ENCODE assay signal across 1 cellular context in the genomic region with DNA sequence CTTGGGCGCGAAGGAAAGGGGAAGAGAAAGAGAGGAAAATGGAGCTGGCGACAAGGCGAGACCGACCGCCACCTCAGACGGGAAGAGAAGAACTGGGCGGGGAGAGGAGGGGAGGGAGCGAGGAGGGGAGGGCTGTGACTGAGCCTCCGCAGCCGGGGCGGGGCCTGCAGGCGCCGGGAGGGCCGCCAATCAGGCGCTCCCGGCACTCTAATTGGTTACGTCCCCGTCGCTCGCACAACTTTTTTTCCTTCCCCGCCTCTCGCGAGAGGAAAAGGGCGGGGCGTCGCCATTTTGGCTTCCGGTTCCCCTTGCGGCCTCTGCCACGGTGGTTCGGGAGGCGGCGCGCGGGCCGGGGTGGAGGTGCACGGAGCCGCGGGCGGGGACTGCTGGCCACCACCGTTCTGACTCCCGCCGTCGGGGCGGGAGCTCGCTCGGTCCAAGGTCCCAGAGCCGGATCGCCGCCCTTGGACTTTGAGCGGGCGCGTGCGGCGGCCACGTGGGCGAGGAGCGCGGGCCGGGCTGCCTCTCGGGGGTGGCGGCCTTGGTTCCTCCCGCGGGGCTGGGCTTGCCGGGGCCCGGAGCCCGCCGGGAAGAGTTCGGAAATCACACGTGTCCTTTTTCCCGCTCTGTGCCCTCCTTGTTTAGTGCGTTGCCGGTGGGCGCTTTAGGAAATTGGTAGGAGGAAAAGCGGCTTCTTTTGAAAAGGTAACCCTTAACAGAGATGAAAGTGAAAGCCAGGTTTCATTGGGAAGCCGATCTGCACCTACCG.
A peak's percentile ranks its signal among the peaks of the same experiment; 100 is the strongest.
TF ChIP-seq lines count a peak whose summit lies in the region.

Gene GDI2, minus strand, starts transcription at position 94 of the 769 bp plus-strand sequence. CDS start 176 bp downstream, outside the sequence.

TF ChIP-seq in HepG2, 621 proteins besides CTCF, POLR2A, EP300 and RAD21 (continued from another document and continues in another):
- TF ChIP-seq EEA1 (CRISPR knock-in tag; IDR thresholded peaks at IDR 0.05; ENCODE audit: borderline replicate concordance), result peak; percentile 84; the same call in 1 of the 2 replicates
- peak; percentile 82 for TF ChIP-seq ZBTB7A (CRISPR knock-in tag; IDR thresholded peaks at IDR 0.05)
- peak; percentile 98 for TF ChIP-seq IRX3 (CRISPR knock-in tag; IDR thresholded peaks at IDR 0.05; ENCODE audit: borderline replicate concordance, low read depth)
- TF ChIP-seq ZSCAN20 (CRISPR knock-in tag; IDR thresholded peaks at IDR 0.05; ENCODE audit: borderline replicate concordance), result peak; percentile 84
- TF ChIP-seq TFE3 (CRISPR knock-in tag; IDR thresholded peaks at IDR 0.05), result peak; percentile 88
- no peak for TF ChIP-seq MTA3 (CRISPR knock-in tag; IDR thresholded peaks at IDR 0.05)
- 0 out of 2 replicates have a peak, but pooled peaks have one; percentile 5 for TF ChIP-seq CEBPG (CRISPR knock-in tag; IDR thresholded peaks at IDR 0.05)
- TF ChIP-seq ZUFSP (CRISPR knock-in tag; IDR thresholded peaks at IDR 0.05; ENCODE audit: borderline replicate concordance), result no peak
- no peak for TF ChIP-seq ZNF292 (CRISPR knock-in tag; IDR thresholded peaks at IDR 0.05; ENCODE audit: borderline replicate concordance, low read depth)
- TF ChIP-seq ZFP1 (CRISPR knock-in tag; IDR thresholded peaks at IDR 0.05), result no peak
- 0 out of 2 replicates have a peak, but pooled peaks have one; percentile 78 for TF ChIP-seq PLSCR1 (CRISPR knock-in tag; IDR thresholded peaks at IDR 0.05; ENCODE audit: borderline replicate concordance)
- TF ChIP-seq GMEB1 (CRISPR knock-in tag; IDR thresholded peaks at IDR 0.05; ENCODE audit: borderline replicate concordance), result peak; percentile 93
- TF ChIP-seq SNAPC4 (CRISPR knock-in tag; IDR thresholded peaks at IDR 0.05), result peak; percentile 88; the same call in 1 of the 2 replicates
- TF ChIP-seq ZNF672 (CRISPR knock-in tag; IDR thresholded peaks at IDR 0.05), result peak; percentile 69; the same call in 1 of the 2 replicates
- TF ChIP-seq, protein P1, sequence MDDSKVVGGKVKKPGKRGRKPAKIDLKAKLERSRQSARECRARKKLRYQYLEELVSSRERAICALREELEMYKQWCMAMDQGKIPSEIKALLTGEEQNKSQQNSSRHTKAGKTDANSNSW (CRISPR knock-in tag; IDR thresholded peaks at IDR 0.05; ENCODE audit: borderline replicate concordance), result 0 out of 2 replicates have a peak, but pooled peaks have one; percentile 56
- TF ChIP-seq, protein P2, sequence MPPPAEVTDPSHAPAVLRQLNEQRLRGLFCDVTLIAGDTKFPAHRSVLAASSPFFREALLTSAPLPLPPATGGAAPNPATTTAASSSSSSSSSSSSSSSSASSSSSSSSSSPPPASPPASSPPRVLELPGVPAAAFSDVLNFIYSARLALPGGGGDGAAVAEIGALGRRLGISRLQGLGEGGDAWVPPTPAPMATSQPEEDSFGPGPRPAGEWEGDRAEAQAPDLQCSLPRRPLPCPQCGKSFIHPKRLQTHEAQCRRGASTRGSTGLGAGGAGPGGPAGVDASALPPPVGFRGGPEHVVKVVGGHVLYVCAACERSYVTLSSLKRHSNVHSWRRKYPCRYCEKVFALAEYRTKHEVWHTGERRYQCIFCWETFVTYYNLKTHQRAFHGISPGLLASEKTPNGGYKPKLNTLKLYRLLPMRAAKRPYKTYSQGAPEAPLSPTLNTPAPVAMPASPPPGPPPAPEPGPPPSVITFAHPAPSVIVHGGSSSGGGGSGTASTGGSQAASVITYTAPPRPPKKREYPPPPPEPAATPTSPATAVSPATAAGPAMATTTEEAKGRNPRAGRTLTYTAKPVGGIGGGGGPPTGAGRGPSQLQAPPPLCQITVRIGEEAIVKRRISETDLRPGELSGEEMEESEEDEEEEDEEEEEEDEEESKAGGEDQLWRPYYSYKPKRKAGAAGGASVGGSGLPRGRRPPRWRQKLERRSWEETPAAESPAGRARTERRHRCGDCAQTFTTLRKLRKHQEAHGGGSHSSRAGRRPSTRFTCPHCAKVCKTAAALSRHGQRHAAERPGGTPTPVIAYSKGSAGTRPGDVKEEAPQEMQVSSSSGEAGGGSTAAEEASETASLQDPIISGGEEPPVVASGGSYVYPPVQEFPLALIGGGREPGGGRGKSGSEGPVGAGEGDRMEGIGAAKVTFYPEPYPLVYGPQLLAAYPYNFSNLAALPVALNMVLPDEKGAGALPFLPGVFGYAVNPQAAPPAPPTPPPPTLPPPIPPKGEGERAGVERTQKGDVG (CRISPR knock-in tag; IDR thresholded peaks at IDR 0.05; ENCODE audit: borderline replicate concordance), result no peak
- TF ChIP-seq ZNF879 (CRISPR knock-in tag; IDR thresholded peaks at IDR 0.05), result peak; percentile 86
- TF ChIP-seq ZNF121 (CRISPR knock-in tag; IDR thresholded peaks at IDR 0.05), result peak; percentile 66; the same call in 1 of the 2 replicates
- TF ChIP-seq ZNF296 (CRISPR knock-in tag; conservative IDR thresholded peaks at IDR 0.05), result no peak; the same call in 1 of the 2 replicates
- no peak; the same call in 1 of the 2 replicates for TF ChIP-seq ZZZ3 (CRISPR knock-in tag; IDR thresholded peaks at IDR 0.05; ENCODE audit: borderline replicate concordance)
- TF ChIP-seq BCL6 (CRISPR knock-in tag; IDR thresholded peaks at IDR 0.05), result peak; percentile 58
- TF ChIP-seq, protein P3, sequence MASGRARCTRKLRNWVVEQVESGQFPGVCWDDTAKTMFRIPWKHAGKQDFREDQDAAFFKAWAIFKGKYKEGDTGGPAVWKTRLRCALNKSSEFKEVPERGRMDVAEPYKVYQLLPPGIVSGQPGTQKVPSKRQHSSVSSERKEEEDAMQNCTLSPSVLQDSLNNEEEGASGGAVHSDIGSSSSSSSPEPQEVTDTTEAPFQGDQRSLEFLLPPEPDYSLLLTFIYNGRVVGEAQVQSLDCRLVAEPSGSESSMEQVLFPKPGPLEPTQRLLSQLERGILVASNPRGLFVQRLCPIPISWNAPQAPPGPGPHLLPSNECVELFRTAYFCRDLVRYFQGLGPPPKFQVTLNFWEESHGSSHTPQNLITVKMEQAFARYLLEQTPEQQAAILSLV (CRISPR knock-in tag; IDR thresholded peaks at IDR 0.05; ENCODE audit: borderline replicate concordance), result peak; percentile 93
- TF ChIP-seq, protein P4, sequence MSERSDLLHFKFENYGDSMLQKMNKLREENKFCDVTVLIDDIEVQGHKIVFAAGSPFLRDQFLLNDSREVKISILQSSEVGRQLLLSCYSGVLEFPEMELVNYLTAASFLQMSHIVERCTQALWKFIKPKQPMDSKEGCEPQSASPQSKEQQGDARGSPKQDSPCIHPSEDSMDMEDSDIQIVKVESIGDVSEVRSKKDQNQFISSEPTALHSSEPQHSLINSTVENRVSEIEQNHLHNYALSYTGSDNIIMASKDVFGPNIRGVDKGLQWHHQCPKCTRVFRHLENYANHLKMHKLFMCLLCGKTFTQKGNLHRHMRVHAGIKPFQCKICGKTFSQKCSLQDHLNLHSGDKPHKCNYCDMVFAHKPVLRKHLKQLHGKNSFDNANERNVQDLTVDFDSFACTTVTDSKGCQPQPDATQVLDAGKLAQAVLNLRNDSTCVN (CRISPR knock-in tag; IDR thresholded peaks at IDR 0.05; ENCODE audit: borderline replicate concordance), result no peak
- TF ChIP-seq, protein P5, sequence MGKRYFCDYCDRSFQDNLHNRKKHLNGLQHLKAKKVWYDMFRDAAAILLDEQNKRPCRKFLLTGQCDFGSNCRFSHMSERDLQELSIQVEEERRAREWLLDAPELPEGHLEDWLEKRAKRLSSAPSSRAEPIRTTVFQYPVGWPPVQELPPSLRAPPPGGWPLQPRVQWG (CRISPR knock-in tag; IDR thresholded peaks at IDR 0.05; ENCODE audit: borderline replicate concordance, low read depth), result no peak
